10 cellular contexts compared by ENCODE assay signal in genomic region chr22:27438271-27438980, GRCh38.
DNase-seq lines count a peak whose midpoint lies in the region; ATAC-seq and TF ChIP-seq lines count a peak whose summit lies in the region.
"Had no signal": no experiment of that assay in that cellular context is flagged by ENCODE, and none has a peak within 500 bp of the region (broad histone marks: within the 10 kb centered on the region; RNA-seq: fewer than 3 reads in every experiment).

No MANE protein-coding gene starts in this region.

- no peak overlapping the region for H4K12ac ChIP-seq in trophoblast cell (ENCODE audit: low read depth, low read length)

- no peak overlapping the region for H2AFZ ChIP-seq in trophoblast cell (ENCODE audit: insufficient read depth, low read length, poor library complexity)

- WGBS in trophoblast cell (ENCODE audit: extremely low coverage, insufficient coverage, insufficient read length), result no CpG with 5 or more reads among the region's 22 CpGs

- peak; percentile 9 for ATAC-seq in omental fat pad (ENCODE audit: low FRiP score)
- ATAC-seq in HG03159 (IDR thresholded peaks at IDR 0.05; ENCODE audit: unreplicated experiment), result no peak

- no peak overlapping the region for H2AK5ac ChIP-seq in trophoblast cell (ENCODE audit: low read length)

- no peak overlapping the region for H2BK120ac ChIP-seq in trophoblast cell (ENCODE audit: insufficient read depth, low read length, poor library complexity)

- H3K4me1 ChIP-seq in BLaER1 (peaks cover 26% of the 10 kb centered on the region), trophoblast cell (ENCODE audit: control insufficient read depth in 1 of 2, insufficient read depth in 2 of 2, low read length in 2 of 2) (peaks cover 23% of the 10 kb centered on the region in 2 experiments)

- no peak overlapping the region for H3K27ac ChIP-seq in BLaER1
- peak overlapping the region; percentile 59 to 80 for H3K27ac ChIP-seq in coronary artery
- no peak overlapping the region for H3K27ac ChIP-seq in trophoblast cell (ENCODE audit: low read depth, low read length)

- H3K79me1 ChIP-seq in trophoblast cell (ENCODE audit: low read length), result peaks cover 13% of the 10 kb centered on the region

- no peak overlapping the region for H2BK5ac ChIP-seq in trophoblast cell (ENCODE audit: low read depth, low read length, poor library complexity)

- H3K36me3 ChIP-seq in BLaER1 (no peaks in the 10 kb centered on the region), trophoblast cell (ENCODE audit: control insufficient read depth in 1 of 2, insufficient read depth in 2 of 2, low read length in 2 of 2) (no peaks in the 10 kb centered on the region)

- TF ChIP-seq CTCF in coronary artery (IDR thresholded peaks at IDR 0.05), result no peak
- TF ChIP-seq CTCF in omental fat pad (IDR thresholded peaks at IDR 0.05), result no peak

- no peak overlapping the region for H2BK12ac ChIP-seq in trophoblast cell (ENCODE audit: low read length)

- H3K4ac ChIP-seq in trophoblast cell (ENCODE audit: low read depth, low read length), result no peak overlapping the region

- no peak overlapping the region for H4K91ac ChIP-seq in trophoblast cell (ENCODE audit: low read depth, low read length)

- H3K4me2 ChIP-seq in BLaER1, result peak overlapping the region; percentile 60
- no peak overlapping the region for H3K4me2 ChIP-seq in trophoblast cell (ENCODE audit: low read length)

- no peaks in the 10 kb centered on the region for H3K79me2 ChIP-seq in trophoblast cell (ENCODE audit: control insufficient read depth, insufficient read depth, low read length, poor library complexity)

- H4K20me1 ChIP-seq in BLaER1, result no peaks in the 10 kb centered on the region

- H3K9me3 ChIP-seq in BLaER1 (no peaks in the 10 kb centered on the region), trophoblast cell (ENCODE audit: insufficient read depth, low read depth, low read length) (no peaks in the 10 kb centered on the region)

- no peak overlapping the region for H3K9ac ChIP-seq in BLaER1
- H3K9ac ChIP-seq in trophoblast cell (ENCODE audit: low read length), result no peak overlapping the region

- no peak overlapping the region for H3K4me3 ChIP-seq in BLaER1
- peak overlapping the region; percentile 35 for H3K4me3 ChIP-seq in coronary artery
- no peak overlapping the region for H3K4me3 ChIP-seq in trophoblast cell (ENCODE audit: low read depth, low read length)

- H3K14ac ChIP-seq in trophoblast cell (ENCODE audit: low read length), result no peak overlapping the region

- no peak overlapping the region for H3K23ac ChIP-seq in trophoblast cell (ENCODE audit: low read length)

- DNase-seq in NCI-H1105 (lab: John Stamatoyannopoulos, UW), result peak; percentile 64
- DNase-seq in coronary artery (ENCODE audit: low spot score), result no peak
- DNase-seq in omental fat pad (ENCODE audit: low spot score), result no peak
- DNase-seq in trophoblast cell, result no peak
- no peak for DNase-seq in GM19238 (ENCODE audit: insufficient read length, low spot score)
- DNase-seq in A172 (ENCODE audit: low spot score), result no peak
- DNase-seq: activated CD4-positive, alpha-beta T cell treated with anti-CD3 and anti-CD28 coated beads, Interleukin-2, amount 10 ng/mL, durations not matched to agents 7 days and 5 days; cerebellar nuclear complex had no signal

- H3K27me3 ChIP-seq in BLaER1 (no peaks in the 10 kb centered on the region; the same call in 1 of the 2 replicates), trophoblast cell (ENCODE audit: insufficient read depth, low read length) (no peaks in the 10 kb centered on the region)

- H3K18ac ChIP-seq in trophoblast cell (ENCODE audit: low read length), result no peak overlapping the region

- no peak overlapping the region for H4K8ac ChIP-seq in trophoblast cell (ENCODE audit: low read depth, low read length)

Comparison
In these comparisons a context has a peak if more than half of its experiments do, and no peak if none do; other contexts are left out.
1. H3K27ac ChIP-seq: peak in coronary artery (2 of 2); none in BLaER1 (single experiment) and trophoblast cell (single experiment).